19 cellular contexts compared by ENCODE assay signal in the genomic region with DNA sequence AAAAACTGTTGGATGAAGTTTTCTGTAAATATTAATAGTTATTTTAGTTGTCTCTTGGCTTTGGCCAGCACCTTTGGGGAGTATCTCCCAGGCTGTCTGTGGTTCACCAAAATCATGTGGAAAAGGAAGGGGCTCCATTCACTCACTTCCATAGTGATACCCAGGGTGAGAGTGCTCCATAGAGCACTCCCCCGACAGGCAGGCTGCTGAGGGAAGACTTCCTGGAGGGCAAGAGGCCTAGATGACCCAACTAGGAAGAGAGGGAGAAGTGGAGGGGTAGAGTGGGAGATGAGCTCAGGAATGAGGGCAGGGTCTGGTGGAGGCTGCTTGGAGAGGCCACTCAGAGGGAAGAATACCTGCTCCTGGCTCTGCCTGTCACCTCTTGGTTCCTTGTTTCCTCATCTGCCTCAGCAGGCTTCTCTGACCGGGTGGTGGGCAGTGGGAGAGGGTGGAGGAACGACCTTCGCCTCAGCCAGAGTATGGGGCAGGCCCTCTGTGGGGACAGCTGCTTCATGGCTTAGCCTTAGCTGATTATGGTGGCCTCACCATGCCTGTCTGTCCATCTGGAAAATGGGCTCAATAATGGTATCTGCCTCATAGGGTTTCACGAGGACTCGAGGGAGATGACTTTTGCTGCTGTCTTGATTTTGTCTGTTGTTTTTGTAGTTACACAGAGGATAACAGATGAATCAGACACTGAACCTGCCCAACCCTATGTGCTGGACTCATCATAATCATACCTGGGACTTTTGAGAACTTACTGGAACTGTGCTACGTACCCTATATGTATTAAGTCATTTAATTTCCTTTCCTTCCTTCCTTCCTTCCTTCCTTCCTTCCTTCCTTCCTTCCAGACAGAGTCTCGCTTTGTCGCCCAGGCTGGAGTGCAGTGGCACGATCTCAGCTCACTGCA. TPM values are rescaled to one million over a fixed set of nuclear protein-coding genes. Genes with fewer than 3 reads are reported as not detected.
DNase-seq lines count a peak whose midpoint lies in the region; ATAC-seq and TF ChIP-seq lines count a peak whose summit lies in the region.
"Had no signal": no experiment of that assay in that cellular context is flagged by ENCODE, and none has a peak within 500 bp of the region (broad histone marks: within the 10 kb centered on the region; RNA-seq: fewer than 3 reads in every experiment).

No MANE protein-coding gene starts in this region.

- H3K4me3 Mint-ChIP-seq in MCF 10A (ENCODE audit: unreplicated experiment) = peak overlapping the region; percentile 21
- H3K4me3 Mint-ChIP-seq: CD4-positive, CD25-positive, alpha-beta regulatory T cell; GM23338 had no signal

- no peak overlapping the region for H3K27ac ChIP-seq in breast epithelium
- H3K27ac ChIP-seq in RWPE2 (ENCODE audit: poor library complexity, severe bottlenecking) = no peak overlapping the region
- peak overlapping the region in 14 of 21 experiments; percentile 11 to 72 (median 48) for H3K27ac ChIP-seq in skin epidermis
- H3K27ac ChIP-seq: HL-60 had no signal

- no peaks in the 10 kb centered on the region for H3K9me3 ChIP-seq in breast epithelium
- no peaks in the 10 kb centered on the region for H3K9me3 ChIP-seq in RWPE2 (ENCODE audit: severe bottlenecking)

- H3K4me3 ChIP-seq in breast epithelium (no peak overlapping the region), RWPE2 (ENCODE audit: severe bottlenecking) (no peak overlapping the region), skin epidermis (no peak overlapping the region)
- H3K4me3 ChIP-seq: GM23338 had no signal

- no peak for TF ChIP-seq POLR2A in breast epithelium (IDR thresholded peaks at IDR 0.05)

- POLR2A ChIA-PET in MCF 10A (lab: Yijun Ruan, JAX) = interaction anchor here (0.6 to 2.2 kb wide), 9 partner anchors 9 to 316 kb away, joined by 3 to 41 read pairs (median 5); no protein-coding TSS in a partner anchor

- peaks cover 15% of the 10 kb centered on the region for H3K4me1 Mint-ChIP-seq in MCF 10A (ENCODE audit: insufficient read depth, unreplicated experiment)
- H3K4me1 Mint-ChIP-seq: CD4-positive, CD25-positive, alpha-beta regulatory T cell had no signal

- H3K27me3 ChIP-seq in breast epithelium (no peaks in the 10 kb centered on the region), RWPE2 (ENCODE audit: insufficient read depth, poor library complexity, severe bottlenecking) (no peaks in the 10 kb centered on the region)

- no peaks in the 10 kb centered on the region for H3K9me3 Mint-ChIP-seq in MCF 10A (ENCODE audit: unreplicated experiment)
- H3K9me3 Mint-ChIP-seq: GM23338 had no signal

- H3K27me3 Mint-ChIP-seq in MCF 10A (ENCODE audit: insufficient read depth, unreplicated experiment) = no peaks in the 10 kb centered on the region

- DNase-seq in MCF 10A (ENCODE audit: unreplicated experiment) (no peak), breast epithelium (ENCODE audit: low spot score in 2 of 2) (no peak), RWPE2 (ENCODE audit: low spot score) (no peak), AG20443 (ENCODE audit: low spot score) (no peak)
- DNase-seq: Calu3; CD4-positive, CD25-positive, alpha-beta regulatory T cell; KG1; NCI-H1092 treated with DMSO at 0.1 percent for 48 hours; NCI-H187; NCI-H446 treated with DMSO at 0.1 percent for 48 hours; NCI-H748 treated with DMSO at 0.1 percent for 48 hours; SHP77 treated with DMSO at 0.1 percent for 48 hours had no signal

- peak overlapping the region; percentile 57 for H3K27ac Mint-ChIP-seq in MCF 10A (ENCODE audit: low read depth, unreplicated experiment)
- H3K27ac Mint-ChIP-seq: GM23338 had no signal

- BruUV-seq in MCF 10A (replicated peaks; lab: Mats Ljungman, UMichigan) = no TSS peak

- H3K36me3 ChIP-seq in breast epithelium = no peaks in the 10 kb centered on the region
- no peaks in the 10 kb centered on the region for H3K36me3 ChIP-seq in RWPE2 (ENCODE audit: low read depth)

- intact Hi-C loops in MCF 10A (cut with micrococcal nuclease) = no loop called here
- intact Hi-C loops in breast epithelium (cut with DNase I; ENCODE audit: low total_unique reads) = loop anchor here (5.0 kb wide), 1 partner anchor 294 kb away; no protein-coding TSS in a partner anchor

- no peaks in the 10 kb centered on the region for H3K36me3 Mint-ChIP-seq in MCF 10A (ENCODE audit: insufficient read depth, unreplicated experiment)
- H3K36me3 Mint-ChIP-seq: CD4-positive, CD25-positive, alpha-beta regulatory T cell had no signal

- CTCF ChIA-PET in MCF 10A (lab: Yijun Ruan, JAX) = interaction anchor here (0.5 to 3.5 kb wide), 7 partner anchors 10 to 316 kb away, joined by 3 to 21 read pairs (median 4); no protein-coding TSS in a partner anchor

- H3K4me1 ChIP-seq in breast epithelium (no peaks in the 10 kb centered on the region), RWPE2 (ENCODE audit: insufficient read depth, poor library complexity, severe bottlenecking) (no peaks in the 10 kb centered on the region)

- TF ChIP-seq CTCF in MCF 10A (IDR thresholded peaks at IDR 0.05; ENCODE audit: unreplicated experiment) = no peak
- TF ChIP-seq CTCF in breast epithelium (IDR thresholded peaks at IDR 0.05) = no peak
- no peak for TF ChIP-seq CTCF in RWPE2 (IDR thresholded peaks at IDR 0.05; ENCODE audit: poor library complexity, severe bottlenecking)

- peak; percentile 43; the same call in 1 of the 3 replicates for ATAC-seq in RWPE2 (ENCODE audit: low read depth)
- peak; percentile 80 for ATAC-seq in esophagus mucosa
- no peak for ATAC-seq in GM21367 (IDR thresholded peaks at IDR 0.05; ENCODE audit: unreplicated experiment)
- ATAC-seq in GM18870 (IDR thresholded peaks at IDR 0.05; ENCODE audit: unreplicated experiment) = no peak
- ATAC-seq: Panc1 had no signal

RNA-seq across cellular contexts. Expression of a gene that starts 46.7 kb away (rescaled TPM):
- total RNA-seq in MCF 10A (2022) (7.3 and 8.6 TPM in 2 replicates), breast epithelium (1 to 10 TPM in 2 of 3 donors, under 1 TPM in 1; 0.80 to 2.6 (median 1.3) TPM), esophagus mucosa (3.8 TPM)

Comparison
In these comparisons a context has a peak if more than half of its experiments do, and no peak if none do; other contexts are left out.
1. H3K27ac ChIP-seq: peak in skin epidermis (14 of 21); none in breast epithelium (0 of 2) and RWPE2 (single experiment).
2. ATAC-seq: peak in RWPE2 (single experiment) and esophagus mucosa (single experiment); none in GM21367 (single experiment) and GM18870 (single experiment).